ENCODE assay signal across 1 cellular context in genomic region chr10:90718185-90718584, GRCh38.
TF ChIP-seq lines count a peak whose summit lies in the region.

No MANE protein-coding gene starts in this region.

TF ChIP-seq in GM23338, 12 proteins besides CTCF, POLR2A, EP300 and RAD21 (continued from another document):
- TF ChIP-seq ZNF462 (CRISPR knock-in tag; IDR thresholded peaks at IDR 0.05), result no peak
- TF ChIP-seq POLR2AphosphoS5 (IDR thresholded peaks at IDR 0.05; ENCODE audit: low read depth), result no peak
- TF ChIP-seq CREB1 (CRISPR knock-in tag; IDR thresholded peaks at IDR 0.05; ENCODE audit: low read depth), result no peak
- no peak for TF ChIP-seq ETS1 (IDR thresholded peaks at IDR 0.05)
- TF ChIP-seq ZNF331 (CRISPR knock-in tag; IDR thresholded peaks at IDR 0.05; ENCODE audit: low read depth), result no peak
- TF ChIP-seq EZH2phosphoT487 (IDR thresholded peaks at IDR 0.05; ENCODE audit: unreplicated experiment), result no peak
- TF ChIP-seq ZNF114 (CRISPR knock-in tag; IDR thresholded peaks at IDR 0.05), result no peak
- TF ChIP-seq STAT1 (IDR thresholded peaks at IDR 0.05; ENCODE audit: unreplicated experiment), result no peak
- no peak for TF ChIP-seq NANOG (IDR thresholded peaks at IDR 0.05; ENCODE audit: borderline replicate concordance)
- TF ChIP-seq EZH2 (IDR thresholded peaks at IDR 0.05; ENCODE audit: low read depth, unreplicated experiment), result no peak
- no peak for TF ChIP-seq JUNB (IDR thresholded peaks at IDR 0.05; ENCODE audit: unreplicated experiment)
